ENCODE assay signal across 8 cellular contexts in genomic region chr5:96714951-96715451, GRCh38. TPM values are rescaled to one million over a fixed set of nuclear protein-coding genes. Genes with fewer than 3 reads are reported as not detected.
DNase-seq lines count a peak whose midpoint lies in the region; ATAC-seq and TF ChIP-seq lines count a peak whose summit lies in the region.

No MANE protein-coding gene starts in this region.

- H3K4me1 Mint-ChIP-seq in neural progenitor cell: peaks cover 18% of the 10 kb centered on the region

- H2AFZ ChIP-seq in neural progenitor cell (replicated peaks): no peak overlapping the region

- H3K4me1 ChIP-seq in esophagus (ENCODE audit: control insufficient read depth in 2 of 2, insufficient read depth in 2 of 2, low read length in 1 of 2): peaks cover 0 to 9% of the 10 kb centered on the region in 2 donors
- no peaks in the 10 kb centered on the region for H3K4me1 ChIP-seq in neural progenitor cell

- H3K27me3 ChIP-seq in esophagus (ENCODE audit: control insufficient read depth in 1 of 2, insufficient read depth in 2 of 2, low read length in 2 of 2) (no peaks in the 10 kb centered on the region), neural progenitor cell (no peaks in the 10 kb centered on the region)

- no peaks in the 10 kb centered on the region for H3K79me2 ChIP-seq in neural progenitor cell (ENCODE audit: low read depth)

- peaks cover 4% of the 10 kb centered on the region for H4K20me1 ChIP-seq in neural progenitor cell (ENCODE audit: low read depth)

- DNase-seq in NCI-H82 (lab: John Stamatoyannopoulos, UW) (peak; percentile 71), NCI-H82 treated with DMSO at 0.1 percent for 48 hours (lab: John Stamatoyannopoulos, UW; ENCODE audit: unreplicated experiment) (no peak), SW480 (ENCODE audit: low spot score) (peak; percentile 92), neural progenitor cell (ENCODE audit: low spot score) (peak; percentile 34), hypothalamus (lab: John Stamatoyannopoulos, UW) (no peak)
- no peak for DNase-seq in stimulated activated CD4-positive, alpha-beta T cell treated with anti-CD3 and anti-CD28 coated beads, Interleukin-15, amount 100 ng/mL, for 24 hours

- H3K9me3 ChIP-seq in esophagus (ENCODE audit: control insufficient read depth in 2 of 2, insufficient read depth in 1 of 2, low read depth in 1 of 2, low read length in 1 of 2) (no peaks in the 10 kb centered on the region), neural progenitor cell (ENCODE audit: low read depth) (no peaks in the 10 kb centered on the region)

- H3K27ac Mint-ChIP-seq in neural progenitor cell: peak overlapping the region; percentile 43

- no peaks in the 10 kb centered on the region for H3K9me3 Mint-ChIP-seq in neural progenitor cell

- H3F3A ChIP-seq in neural progenitor cell (ENCODE audit: low read depth): no peaks in the 10 kb centered on the region

- no peak overlapping the region for H3K4me2 ChIP-seq in neural progenitor cell

- H3K36me3 ChIP-seq in esophagus (ENCODE audit: control insufficient read depth in 2 of 2, insufficient read depth in 2 of 2, low read length in 1 of 2) (no peaks in the 10 kb centered on the region), neural progenitor cell (no peaks in the 10 kb centered on the region)

- H3K27me3 Mint-ChIP-seq in neural progenitor cell (ENCODE audit: insufficient read depth, low read depth): no peaks in the 10 kb centered on the region

- H3K9ac ChIP-seq in neural progenitor cell: no peak overlapping the region

- WGBS in esophagus, 2 donors: 3 to 7% methylated on average over 2 of the region's 2 CpGs

- ATAC-seq in HG03045 (IDR thresholded peaks at IDR 0.05; ENCODE audit: unreplicated experiment): peak; percentile 64

- TF ChIP-seq CTCF in neural progenitor cell (IDR thresholded peaks at IDR 0.05): no peak

- H3K27ac ChIP-seq in esophagus (ENCODE audit: low read depth in 2 of 2, low read length in 1 of 2): peak overlapping the region; percentile 51 to 59
- H3K27ac ChIP-seq in neural progenitor cell: no peak overlapping the region

- H3K4me3 Mint-ChIP-seq in neural progenitor cell: no peak overlapping the region

- H3K36me3 Mint-ChIP-seq in neural progenitor cell: peaks cover 3% of the 10 kb centered on the region

- no peak overlapping the region for H3K4me3 ChIP-seq in esophagus (ENCODE audit: low read depth in 1 of 2, low read length in 2 of 2)
- no peak overlapping the region for H3K4me3 ChIP-seq in neural progenitor cell

RNA-seq across cellular contexts. Expression of gene CAST, which starts 52.8 kb away (rescaled TPM):
- 100 to 1,000 TPM; 205 to 245 TPM for polyA plus RNA-seq in esophagus
- 49.8 and 64.6 TPM in 2 replicates for total RNA-seq in neural progenitor cell (ENCODE audit: low replicate concordance)

Comparison
In these comparisons a context has a peak if more than half of its experiments do, and no peak if none do; other contexts are left out.
1. DNase-seq: peak in NCI-H82 (single experiment), SW480 (single experiment) and neural progenitor cell (single experiment); none in NCI-H82 treated with DMSO at 0.1 percent for 48 hours (single experiment), hypothalamus (0 of 51) and stimulated activated CD4-positive, alpha-beta T cell treated with anti-CD3 and anti-CD28 coated beads, Interleukin-15, amount 100 ng/mL, for 24 hours (single experiment).